Comparison of ENCODE assay signal across 1 cellular context in the genomic region with DNA sequence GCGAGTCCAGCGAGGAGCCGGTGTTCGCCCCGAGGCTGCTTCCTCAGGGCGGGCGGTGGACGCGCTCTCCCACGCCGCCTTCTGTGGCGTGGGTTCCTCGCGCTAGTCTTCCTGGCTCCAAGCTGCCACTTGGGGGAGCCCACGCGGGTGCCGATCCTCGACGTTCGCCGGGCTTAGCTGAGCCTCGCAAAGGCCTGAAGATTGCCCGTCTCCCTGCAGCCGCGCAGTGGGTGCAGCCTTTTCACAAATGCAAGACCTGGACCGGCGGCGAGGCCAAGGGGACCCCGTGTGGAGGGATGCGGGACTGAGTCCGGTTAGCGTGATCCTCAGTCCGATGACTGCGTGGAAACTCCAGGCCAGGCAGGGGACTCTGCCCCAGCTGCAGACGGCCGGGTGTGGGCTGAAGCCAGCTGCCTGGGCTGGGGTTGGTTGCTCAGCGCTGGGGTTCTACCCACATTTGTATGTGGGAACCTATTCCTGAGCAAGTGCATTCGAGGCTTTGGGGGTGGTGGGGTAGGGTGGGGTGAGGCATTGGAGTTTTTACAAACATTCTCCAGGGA.
TF ChIP-seq lines count a peak whose summit lies in the region.

No MANE protein-coding gene starts in this region.

TF ChIP-seq in K562, 482 proteins besides CTCF, POLR2A, EP300 and RAD21 (continued from another document):
- TF ChIP-seq BRD9 (IDR thresholded peaks at IDR 0.05; ENCODE audit: low read depth, partially characterized antibody) (no peak), MAZ (CRISPR knock-in tag; conservative IDR thresholded peaks at IDR 0.05 in 1 of 2, IDR thresholded peaks at IDR 0.05 in 1 of 2) (peak in 1 of 2 experiments; percentile 3; a peak in 1 of 4 replicates)
